Comparison of ENCODE assay signal across 1 cellular context in genomic region chr6:16132909-16133308, GRCh38.
TF ChIP-seq lines count a peak whose summit lies in the region.

No MANE protein-coding gene starts in this region.

TF ChIP-seq in GM23338, 12 proteins besides CTCF, POLR2A, EP300 and RAD21 (continued from another document):
- no peak for TF ChIP-seq REST (IDR thresholded peaks at IDR 0.05; ENCODE audit: unreplicated experiment)
- TF ChIP-seq POLR2AphosphoS5 (IDR thresholded peaks at IDR 0.05; ENCODE audit: low read depth), result no peak
- TF ChIP-seq NANOG (IDR thresholded peaks at IDR 0.05; ENCODE audit: borderline replicate concordance), result no peak
- no peak for TF ChIP-seq CREB1 (CRISPR knock-in tag; IDR thresholded peaks at IDR 0.05; ENCODE audit: low read depth)
- no peak for TF ChIP-seq EZH2phosphoT487 (IDR thresholded peaks at IDR 0.05; ENCODE audit: unreplicated experiment)
